Comparison of ENCODE assay signal across 13 cellular contexts in the genomic region with DNA sequence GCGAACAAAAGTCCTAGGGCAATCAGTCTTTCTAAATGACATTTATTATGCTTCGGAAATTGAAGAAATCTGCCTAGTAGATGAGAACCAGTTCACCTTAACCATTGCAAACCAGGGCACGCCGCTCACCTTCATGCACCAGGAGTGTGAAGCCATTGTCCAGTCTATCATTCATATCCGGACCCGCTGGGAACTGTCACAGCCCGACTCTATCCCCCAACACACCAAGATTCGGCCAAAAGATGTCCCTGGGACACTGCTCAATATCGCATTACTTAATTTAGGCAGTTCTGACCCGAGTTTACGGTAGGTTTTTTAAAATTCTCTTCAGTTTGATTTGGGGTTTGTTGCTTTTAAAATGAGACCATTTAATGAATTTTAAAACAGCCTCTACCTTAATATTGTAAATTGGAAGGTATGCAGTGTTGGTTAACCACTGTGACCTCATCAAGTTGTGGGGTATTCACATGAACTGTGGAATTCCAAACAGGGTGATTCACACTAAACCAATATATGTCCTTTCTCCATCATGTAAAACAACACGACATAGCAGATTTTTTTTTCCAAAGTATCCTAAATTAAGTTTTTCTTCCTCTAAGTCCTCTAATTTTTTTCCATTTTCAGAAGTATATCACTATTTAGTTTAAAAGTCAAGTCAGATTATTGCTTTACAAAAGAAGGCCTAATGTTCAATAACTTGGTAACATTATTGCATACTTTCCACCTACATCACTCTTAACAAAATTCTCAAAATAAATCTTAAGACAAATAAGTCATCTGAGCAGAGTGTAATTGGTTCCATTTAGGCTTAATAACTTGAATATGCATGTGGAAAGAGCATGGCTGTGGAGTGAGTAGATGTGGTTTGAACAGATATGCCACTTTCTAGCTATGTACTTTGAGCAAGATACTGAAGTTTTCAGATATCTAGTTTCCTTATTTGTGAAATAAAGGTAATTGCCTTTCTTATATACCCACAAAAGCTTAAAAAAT. TPM values are rescaled to one million over a fixed set of nuclear protein-coding genes. Genes with fewer than 3 reads are reported as not detected.
DNase-seq lines count a peak whose midpoint lies in the region; TF ChIP-seq lines count a peak whose summit lies in the region.
"Had no signal": no experiment of that assay in that cellular context is flagged by ENCODE, and none has a peak within 500 bp of the region (broad histone marks: within the 10 kb centered on the region; RNA-seq: fewer than 3 reads in every experiment).

No MANE protein-coding gene starts in this region.

- no peaks in the 10 kb centered on the region for H3K9me3 ChIP-seq in AG04450 (ENCODE audit: control insufficient read depth, insufficient read depth, low read length)
- H3K9me3 ChIP-seq: Caco-2 had no signal

- H3K4me3 ChIP-seq in AG04450 (ENCODE audit: low read depth, low read length), result no peak overlapping the region
- no peak overlapping the region for H3K4me3 ChIP-seq in astrocyte of the spinal cord (ENCODE audit: low read depth, low read length)

- CTCF ChIA-PET in AG04450 (lab: Charles Lee), result no interaction called here

- peak; percentile 62 for DNase-seq in AG04450 (ENCODE audit: low read depth, low spot score)
- peak; percentile 92 for DNase-seq in HT1080 (ENCODE audit: low read depth)
- peak; percentile 91 for DNase-seq in astrocyte of the spinal cord (ENCODE audit: low read depth, low spot score)
- DNase-seq in kidney glomerular epithelial cell (lab: John Stamatoyannopoulos, UW), result peak; percentile 76
- DNase-seq in stimulated activated CD4-positive, alpha-beta T cell treated with anti-CD3 and anti-CD28 coated beads, Interleukin-1b, Interleukin-23, amount 100 ng/mL, for 48 hours, result no peak
- DNase-seq in middle frontal gyrus (ENCODE audit: extremely low spot score, low spot score), result no peak
- no peak for DNase-seq in SKM-1 treated with dmso at 0.1 percent for 144 hours (lab: John Stamatoyannopoulos, UW; ENCODE audit: unreplicated experiment)
- no peak for DNase-seq in cortex of kidney (lab: John Stamatoyannopoulos, UW)
- DNase-seq: activated CD8-positive, alpha-beta memory T cell treated with anti-CD3 and anti-CD28 coated beads, Interleukin-2, amount 50 U/mL, for 48 hours; Caco-2; cerebellar nuclear complex; KBM-7; NCI-H510A treated with DMSO at 0.1 percent for 48 hours had no signal

- H3K27me3 ChIP-seq in AG04450 (ENCODE audit: control insufficient read depth, insufficient read depth, low read length), result no peaks in the 10 kb centered on the region

- no peak overlapping the region for H3K27ac ChIP-seq in AG04450 (ENCODE audit: low read depth, low read length)

- TF ChIP-seq CTCF in AG04450 (IDR thresholded peaks at IDR 0.05; ENCODE audit: low read depth, low read length) (no peak), astrocyte of the spinal cord (IDR thresholded peaks at IDR 0.05; ENCODE audit: low read depth, low read length) (no peak)

- in situ Hi-C loops in astrocyte of the spinal cord (cut with HindIII; ENCODE audit: low sequenced_read_pairs), result no loop called here

- POLR2A ChIA-PET in AG04450 (lab: Yijun Ruan, JAX), result no interaction called here

RNA-seq across cellular contexts. Expression of a gene that starts 6.4 kb away (rescaled TPM):
- polyA plus RNA-seq in AG04450 (2011; rRNA removed), result 0.46 and 1.2 TPM in 2 replicates
- 0.14 and 0.52 TPM in 2 replicates for polyA minus RNA-seq in AG04450 (2011; rRNA and poly(A)+ RNA removed)
- total RNA-seq in HT1080 (2014; rRNA removed; shearing (Covaris generic)), result 14.6 and 17.7 TPM in 2 replicates
- polyA plus RNA-seq in HT1080 (2015; cell fraction: cytosol; rRNA removed), result 14.5 and 18.2 TPM in 2 replicates
- 20.8 and 21.2 TPM in 2 replicates for polyA plus RNA-seq in HT1080 (2015; cell fraction: nucleus; rRNA removed)
- total RNA-seq: Caco-2 had no signal

RNA-seq across cellular contexts. Expression of a gene that starts 14.0 kb away (rescaled TPM):
- 0.30 and 0.41 TPM in 2 replicates for polyA plus RNA-seq in AG04450 (2011; rRNA removed)
- polyA minus RNA-seq in AG04450 (2011; rRNA and poly(A)+ RNA removed), result 0.13 TPM in 1 of 2 replicates, not detected in the other
- 0.47 and 0.64 TPM in 2 replicates for total RNA-seq in HT1080 (2014; rRNA removed; shearing (Covaris generic))
- 2.6 and 3.7 TPM in 2 replicates for polyA plus RNA-seq in HT1080 (2015; cell fraction: cytosol; rRNA removed)
- polyA plus RNA-seq in HT1080 (2015; cell fraction: nucleus; rRNA removed), result 4.6 TPM in 2 replicates
- total RNA-seq: Caco-2 had no signal

RNA-seq across cellular contexts. Expression of a gene that starts 30.8 kb away (rescaled TPM):
- 1.5 and 1.8 TPM in 2 replicates for polyA plus RNA-seq in AG04450 (2011; rRNA removed)
- polyA minus RNA-seq in AG04450 (2011; rRNA and poly(A)+ RNA removed), result 1.1 TPM in 1 of 2 replicates, not detected in the other
- total RNA-seq in HT1080 (2014; rRNA removed; shearing (Covaris generic)), result 0.03 TPM in 1 of 2 replicates, not detected in the other
- not detected in 2 replicates for polyA plus RNA-seq in HT1080 (2015; cell fraction: cytosol; rRNA removed)
- not detected in 2 replicates for polyA plus RNA-seq in HT1080 (2015; cell fraction: nucleus; rRNA removed)
- total RNA-seq: Caco-2 had no signal

Comparison
In these comparisons a context has a peak if more than half of its experiments do, and no peak if none do; other contexts are left out.
1. DNase-seq: peak in AG04450 (single experiment), HT1080 (single experiment), astrocyte of the spinal cord (single experiment) and kidney glomerular epithelial cell (single experiment); none in stimulated activated CD4-positive, alpha-beta T cell treated with anti-CD3 and anti-CD28 coated beads, Interleukin-1b, Interleukin-23, amount 100 ng/mL, for 48 hours (single experiment), middle frontal gyrus (single experiment), SKM-1 treated with dmso at 0.1 percent for 144 hours (single experiment) and cortex of kidney (single experiment).